ENCODE assay signal across 18 cellular contexts in the genomic region with DNA sequence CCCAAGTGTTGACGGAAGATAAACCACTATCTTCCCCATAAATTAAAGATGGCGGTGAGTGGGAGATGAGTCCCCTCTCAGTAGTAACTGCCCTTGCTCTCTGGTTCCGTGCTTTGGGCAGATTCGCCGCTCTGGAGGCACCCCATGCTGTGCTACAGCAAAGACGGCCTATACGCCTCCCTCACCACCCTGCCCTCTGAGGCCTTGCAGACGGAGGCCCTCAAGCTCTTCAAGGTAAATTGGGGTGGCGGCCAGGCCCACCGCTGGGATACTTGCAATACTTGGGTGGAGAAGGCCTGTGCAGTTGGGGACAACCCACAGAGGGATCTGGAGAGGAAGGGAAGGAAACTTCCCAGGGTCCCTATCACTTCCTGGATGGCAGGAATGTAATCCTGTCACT. TPM values are rescaled to one million over a fixed set of nuclear protein-coding genes. Genes with fewer than 3 reads are reported as not detected.
"Had no signal": no experiment of that assay in that cellular context is flagged by ENCODE, and none has a peak within 500 bp of the region (broad histone marks: within the 10 kb centered on the region; RNA-seq: fewer than 3 reads in every experiment).

No MANE protein-coding gene starts in this region.

- H3K4me3 ChIP-seq: dorsolateral prefrontal cortex, hepatocyte, ovary, stomach had no signal

- H3K36me3 ChIP-seq: ovary had no signal

- H3K27me3 Mint-ChIP-seq: progenitor cell of endocrine pancreas; stimulated activated naive B cell treated with anti-CD40 and anti-IgM and Interleukin-4, amounts not matched to agents 10 μg/mL and 1 μg/mL and 100 μg/mL, for 72 hours had no signal

- H3K4me2 ChIP-seq: hepatocyte had no signal

- H3K27me3 ChIP-seq: dorsolateral prefrontal cortex, hepatocyte, ovary, stomach had no signal

- DNase-seq: central memory CD4-positive, alpha-beta T cell; cortex of kidney; effector CD8-positive, alpha-beta T cell; foreskin melanocyte; mammary epithelial cell; nephron progenitor cell; ovary; right cardiac atrium; stimulated activated CD4-positive, alpha-beta T cell treated with anti-CD3 and anti-CD28 coated beads, Interleukin-2, amount 100 ng/mL, for 24 hours; stimulated activated CD4-positive, alpha-beta T cell treated with anti-CD3 and anti-CD28 coated beads, Interleukin-4, amount 100 ng/mL, for 4 hours; stimulated activated naive B cell treated with anti-CD40 and anti-IgM and Interleukin-4, amounts not matched to agents 10 μg/mL and 1 μg/mL and 100 μg/mL, for 72 hours; stomach; trophoblast cell had no signal

- H2AFZ ChIP-seq: hepatocyte had no signal

- H3K9me3 ChIP-seq: ovary, stomach had no signal

- H3K4me1 ChIP-seq: stomach had no signal

- H3K79me2 ChIP-seq: hepatocyte had no signal

- H3K27ac Mint-ChIP-seq: mesothelial cell of epicardium; stimulated activated naive B cell treated with anti-CD40 and anti-IgM and Interleukin-4, amounts not matched to agents 10 μg/mL and 1 μg/mL and 100 μg/mL, for 72 hours had no signal

- H3K36me3 Mint-ChIP-seq: mesothelial cell of epicardium; stimulated activated naive B cell treated with anti-CD40 and anti-IgM and Interleukin-4, amounts not matched to agents 10 μg/mL and 1 μg/mL and 100 μg/mL, for 72 hours had no signal

- ATAC-seq: right cardiac atrium; stimulated activated naive B cell treated with anti-CD40 and anti-IgM and Interleukin-4, amounts not matched to agents 10 μg/mL and 1 μg/mL and 100 μg/mL, for 72 hours had no signal

- H3K27ac ChIP-seq: hepatocyte, ovary, stomach had no signal

- H3K4me3 Mint-ChIP-seq: mesothelial cell of epicardium; nephron progenitor cell; stimulated activated naive B cell treated with anti-CD40 and anti-IgM and Interleukin-4, amounts not matched to agents 10 μg/mL and 1 μg/mL and 100 μg/mL, for 72 hours had no signal

- H3K4me1 Mint-ChIP-seq: mesothelial cell of epicardium, nephron progenitor cell had no signal

- H3K9me3 Mint-ChIP-seq: mesothelial cell of epicardium; nephron progenitor cell; stimulated activated naive B cell treated with anti-CD40 and anti-IgM and Interleukin-4, amounts not matched to agents 10 μg/mL and 1 μg/mL and 100 μg/mL, for 72 hours had no signal

RNA-seq across cellular contexts. Expression of a gene that starts 44.1 kb away (rescaled TPM):
- total RNA-seq: myocyte had no signal
